31 cellular contexts compared by ENCODE assay signal in genomic region chr3:69683076-69683806, GRCh38. TPM values are rescaled to one million over a fixed set of nuclear protein-coding genes. Genes with fewer than 3 reads are reported as not detected.
DNase-seq lines count a peak whose midpoint lies in the region; ATAC-seq, FAIRE-seq and TF ChIP-seq lines count a peak whose summit lies in the region.
"Had no signal": no experiment of that assay in that cellular context is flagged by ENCODE, and none has a peak within 500 bp of the region (broad histone marks: within the 10 kb centered on the region; RNA-seq: fewer than 3 reads in every experiment).

No MANE protein-coding gene starts in this region.

- no peak overlapping the region for H3K4me3 Mint-ChIP-seq in nephron
- H3K4me3 Mint-ChIP-seq: activated CD4-positive, alpha-beta memory T cell treated with anti-CD3 and anti-CD28 coated beads for 36 hours; CD4-positive, alpha-beta T cell; T-helper 1 cell treated with Interleukin-12 subunit alpha and Interleukin-12 subunit beta and Interleukin-4 antibody, amounts not matched to agents 30 μg/mL and 1 μg/mL, for 36 hours had no signal

- peaks cover 22% of the 10 kb centered on the region for H3K4me1 Mint-ChIP-seq in nephron

- TF ChIP-seq POLR2A in H1 (IDR thresholded peaks at IDR 0.05; ENCODE audit: control extremely low read depth in 1 of 2, low read depth in 2 of 2, low read length in 2 of 2) (no peak), heart left ventricle (IDR thresholded peaks at IDR 0.05) (no peak)

- peaks cover 0 to 2% of the 10 kb centered on the region in 2 experiments for H4K20me1 ChIP-seq in H1 (replicated peaks in 1 of 2; ENCODE audit: control insufficient read depth in 1 of 2, insufficient read depth in 2 of 2, low read length in 2 of 2)

- no peak overlapping the region for H2AFZ ChIP-seq in H1 (ENCODE audit: low read length)

- H4K8ac ChIP-seq in H1 (ENCODE audit: extremely low read depth, insufficient read depth, low read length) = no peak overlapping the region

- no peak overlapping the region for H4K5ac ChIP-seq in H1 (ENCODE audit: insufficient read length, low read depth, low read length)

- H3K4me1 ChIP-seq in HUES48 (ENCODE audit: control insufficient read depth, insufficient read depth, low read length) (peaks cover 12% of the 10 kb centered on the region), H1 (replicated peaks in 1 of 4; ENCODE audit: control insufficient read depth in 3 of 4, insufficient read depth in 4 of 4, low read length in 3 of 4) (peaks cover 0 to 2% (median 0%) of the 10 kb centered on the region in 4 experiments; a peak in 1 of 7 replicates), heart left ventricle (peaks cover 0 to 11% (median 0%) of the 10 kb centered on the region in 12 donors)
- H3K4me1 ChIP-seq: breast epithelium, psoas muscle had no signal

- H3K9me3 Mint-ChIP-seq in nephron = peaks cover 3% of the 10 kb centered on the region
- H3K9me3 Mint-ChIP-seq: activated CD4-positive, alpha-beta memory T cell treated with anti-CD3 and anti-CD28 coated beads for 36 hours; CD4-positive, alpha-beta T cell; T-helper 1 cell treated with Interleukin-12 subunit alpha and Interleukin-12 subunit beta and Interleukin-4 antibody, amounts not matched to agents 30 μg/mL and 1 μg/mL, for 36 hours had no signal

- H3K36me3 ChIP-seq in HUES48 (ENCODE audit: control insufficient read depth, insufficient read depth, low read length) = no peaks in the 10 kb centered on the region
- no peaks in the 10 kb centered on the region for H3K36me3 ChIP-seq in H1 (ENCODE audit: control insufficient read depth in 2 of 4, insufficient read depth in 4 of 4, low read length in 3 of 4)
- no peaks in the 10 kb centered on the region for H3K36me3 ChIP-seq in heart left ventricle
- H3K36me3 ChIP-seq: breast epithelium, HAP-1, neutrophil had no signal

- 43% methylated on average over 4 of the region's 4 CpGs; no CpG with 5 or more reads in 1 of the 2 experiments for WGBS in H1 (ENCODE audit: extremely low coverage in 1 of 2, insufficient coverage in 1 of 2, insufficient read length in 1 of 2, insufficient replicate concordance in 2 of 2, low coverage in 1 of 2, low lambda C conversion rate in 2 of 2, missing lambda C conversion rate in 1 of 2), 2 experiments
- 63 to 72% (median 63%) methylated on average over 4 of the region's 4 CpGs for WGBS in heart left ventricle, 4 donors

- no peak for TF ChIP-seq EP300 in H1 (IDR thresholded peaks at IDR 0.05; ENCODE audit: borderline replicate concordance in 1 of 2, low read depth in 2 of 2, low read length in 2 of 2)

- no peak for ATAC-seq in Right ventricle myocardium superior (ENCODE audit: poor library complexity)
- no peak for ATAC-seq in heart left ventricle
- no peak for ATAC-seq in HG02763 (IDR thresholded peaks at IDR 0.05; ENCODE audit: unreplicated experiment)
- ATAC-seq: left colon, psoas muscle had no signal

- H3K18ac ChIP-seq in H1 (ENCODE audit: extremely low read depth, low read length) = no peak overlapping the region

- H3K23me2 ChIP-seq in H1 (ENCODE audit: low read depth, low read length) = no peaks in the 10 kb centered on the region; the same call in 1 of the 2 replicates

- no peak overlapping the region for H3K9ac ChIP-seq in HUES48 (ENCODE audit: low read depth, low read length)
- H3K9ac ChIP-seq in H1 (replicated peaks in 1 of 4; ENCODE audit: extremely low read depth in 1 of 4, low read depth in 3 of 4, low read length in 3 of 4) = no peak overlapping the region

- peak overlapping the region in 2 of 3 experiments; percentile 18 to 42 for H3K27ac Mint-ChIP-seq in nephron
- H3K27ac Mint-ChIP-seq: activated CD4-positive, alpha-beta memory T cell treated with anti-CD3 and anti-CD28 coated beads for 36 hours; CD4-positive, alpha-beta T cell; T-helper 1 cell treated with Interleukin-12 subunit alpha and Interleukin-12 subunit beta and Interleukin-4 antibody, amounts not matched to agents 30 μg/mL and 1 μg/mL, for 36 hours had no signal

- H3K9me3 ChIP-seq in HUES48 (ENCODE audit: control insufficient read depth, insufficient read depth, low read length) (no peaks in the 10 kb centered on the region), H1 (ENCODE audit: insufficient read depth in 2 of 2, low read depth in 1 of 2, low read length in 1 of 2) (no peaks in the 10 kb centered on the region), heart left ventricle (no peaks in the 10 kb centered on the region)
- H3K9me3 ChIP-seq: breast epithelium, HAP-1, neutrophil, psoas muscle, testis had no signal

- H2AK5ac ChIP-seq in H1 (ENCODE audit: low read depth, low read length) = no peak overlapping the region

- H3K27me3 ChIP-seq in HUES48 (ENCODE audit: control insufficient read depth, insufficient read depth, low read length) = peaks cover 72% of the 10 kb centered on the region
- H3K27me3 ChIP-seq in H1 (replicated peaks in 1 of 4; ENCODE audit: control insufficient read depth in 3 of 4, extremely low read depth in 1 of 4, insufficient read depth in 3 of 4, low read length in 3 of 4) = peaks cover 29 to 56% (median 48%) of the 10 kb centered on the region in 4 experiments
- H3K27me3 ChIP-seq in heart left ventricle = no peaks in the 10 kb centered on the region
- H3K27me3 ChIP-seq: breast epithelium, testis had no signal

- H3K4me3 ChIP-seq in AG10803 (ENCODE audit: low read length) (no peak overlapping the region), HUES48 (ENCODE audit: low read depth, low read length) (no peak overlapping the region), H1 (ENCODE audit: extremely low read depth in 1 of 4, insufficient read depth in 2 of 4, low read depth in 3 of 4, low read length in 4 of 4) (no peak overlapping the region), heart left ventricle (no peak overlapping the region)
- H3K4me3 ChIP-seq: breast epithelium, HAP-1, psoas muscle, testis had no signal

- no peak overlapping the region for H2BK15ac ChIP-seq in H1 (ENCODE audit: low read length)

- FAIRE-seq in H1 (lab: Jason Lieb, UNC) = peak; percentile 7
- FAIRE-seq: colon, urothelium cell line had no signal

- CTCF ChIA-PET in H1 (lab: Charles Lee; ENCODE audit: partially characterized antibody) = no interaction called here

- H3K27ac ChIP-seq in HUES48 (ENCODE audit: low read depth, low read length) (peak overlapping the region; percentile 21), H1 (ENCODE audit: low read depth, low read length) (no peak overlapping the region), heart left ventricle (no peak overlapping the region)
- H3K27ac ChIP-seq: neutrophil, psoas muscle, testis had no signal

- POLR2A ChIA-PET in H1 (lab: Charles Lee; ENCODE audit: partially characterized antibody) = no interaction called here

- no peaks in the 10 kb centered on the region for H3K79me2 ChIP-seq in H1 (ENCODE audit: control insufficient read depth in 1 of 2, insufficient read depth in 2 of 2, low read length in 2 of 2)

- peak; percentile 5 for DNase-seq in AG10803 (ENCODE audit: low read depth)
- DNase-seq in H1 (ENCODE audit: low read depth in 1 of 2, low spot score in 2 of 2) = peak in 1 of 2 experiments; percentile 3
- DNase-seq in Right ventricle myocardium superior = no peak
- DNase-seq in DMS 273 treated with DMSO at 0.1 percent for 48 hours (lab: John Stamatoyannopoulos, UW) = no peak
- no peak for DNase-seq in heart left ventricle
- DNase-seq: activated CD4-positive, alpha-beta memory T cell treated with anti-CD3 and anti-CD28 coated beads for 36 hours; activated CD4-positive, CD25-positive, alpha-beta regulatory T cell treated with anti-CD3 and anti-CD28 coated beads, Interleukin-2, amount 50 U/mL, for 72 hours; activated CD8-positive, alpha-beta memory T cell treated with anti-CD3 and anti-CD28 coated beads, Interleukin-2, amount 50 U/mL, for 48 hours; activated naive CD4-positive, alpha-beta T cell treated with anti-CD3 and anti-CD28 coated beads, Interleukin-2, amount 50 U/mL, for 16 hours; AML-193; amniotic stem cell; CD4-positive, alpha-beta T cell; effector CD4-positive, alpha-beta T cell; head of caudate nucleus; left colon; mammary epithelial cell; NCI-H187; NCI-H526 treated with DMSO at 0.1 percent for 48 hours; psoas muscle; RPMI8226; stimulated activated naive CD4-positive, alpha-beta T cell treated with Interleukin-2 at 50 U/mL for 16 hours; testis had no signal

- H3K27me3 Mint-ChIP-seq in nephron (ENCODE audit: low read depth) = peaks cover 21% of the 10 kb centered on the region
- H3K27me3 Mint-ChIP-seq: CD4-positive, alpha-beta T cell had no signal

- H3K36me3 Mint-ChIP-seq in nephron (ENCODE audit: low read depth) = no peaks in the 10 kb centered on the region
- H3K36me3 Mint-ChIP-seq: activated CD4-positive, alpha-beta memory T cell treated with anti-CD3 and anti-CD28 coated beads for 36 hours had no signal

- H2BK5ac ChIP-seq in H1 (ENCODE audit: low read depth, low read length) = no peak overlapping the region

- H2BK12ac ChIP-seq in H1 (ENCODE audit: low read depth, low read length) = no peak overlapping the region

- H4K91ac ChIP-seq in H1 (replicated peaks; ENCODE audit: insufficient read length, low read length) = no peak overlapping the region

- no peaks in the 10 kb centered on the region for H3K79me1 ChIP-seq in H1 (ENCODE audit: low read depth, low read length)

- no peak overlapping the region for H3K14ac ChIP-seq in H1 (ENCODE audit: insufficient read length)

- TF ChIP-seq CTCF in AG10803 (conservative IDR thresholded peaks at IDR 0.05; ENCODE audit: low read length) (no peak), H1 (IDR thresholded peaks at IDR 0.05; ENCODE audit: control extremely low read depth in 1 of 3, insufficient read depth in 1 of 3, low read depth in 1 of 3, low read length in 3 of 3) (no peak), nephron (IDR thresholded peaks at IDR 0.05; ENCODE audit: unreplicated experiment in 3 of 3) (no peak), heart left ventricle (IDR thresholded peaks at IDR 0.05) (no peak)

- intact Hi-C loops in Right ventricle myocardium superior (cut with DNase I) = no loop called here
- intact Hi-C loops in heart left ventricle (cut with DNase I) = loop anchor here in 1 of 10 donors (10.0 kb wide), 1 partner anchor 672 kb away; no protein-coding TSS in a partner anchor

- no peak overlapping the region for H3K56ac ChIP-seq in H1 (replicated peaks; ENCODE audit: insufficient read length, low read depth, low read length)

- 0 out of 4 replicates have a peak overlapping the region, but pooled peaks of 1 of the 2 experiments have one; percentile 32 for H3K4me2 ChIP-seq in H1 (ENCODE audit: insufficient read depth in 1 of 2, low read depth in 2 of 2, low read length in 2 of 2)

- H2BK120ac ChIP-seq in H1 (replicated peaks; ENCODE audit: low read depth, low read length) = no peak overlapping the region

- no peak overlapping the region for H3K4ac ChIP-seq in H1 (replicated peaks; ENCODE audit: insufficient read length, low read depth, low read length)

- H2BK20ac ChIP-seq in H1 (ENCODE audit: low read length) = no peak overlapping the region

- no peak for TF ChIP-seq RAD21 in H1 (IDR thresholded peaks at IDR 0.05 in 1 of 2, conservative IDR thresholded peaks at IDR 0.05 in 1 of 2; ENCODE audit: low read depth in 2 of 2, low read length in 2 of 2)

- H3K23ac ChIP-seq in H1 (ENCODE audit: insufficient read length) = no peak overlapping the region

RNA-seq across cellular contexts. Expression of gene MITF, which starts 56.0 kb away (rescaled TPM):
- total RNA-seq in H1 (2021; fragmentation: NEBNext Ultra II Directional; extraction: Animal tissue kit (Norgen Biotek cat#: 25700)) = 1.4 and 1.9 TPM in 2 replicates
- 0.46 and 0.53 TPM in 2 replicates for polyA plus RNA-seq in H1 (2011; rRNA removed)
- 0.57 TPM for polyA plus RNA-seq in H1 (2011; cell fraction: cytosol; rRNA removed)
- polyA plus RNA-seq in H1 (2011; cell fraction: nucleus; rRNA removed) = 1.3 TPM
- polyA plus RNA-seq in H1 (2012, experiment 1 of 2) = 0.38 to 0.80 TPM (median 0.65 TPM) in 4 replicates
- polyA plus RNA-seq in H1 (2012, experiment 2 of 2) = 0.05 TPM
- polyA plus RNA-seq in H1 (2013, experiment 1 of 2) = 0.71 TPM
- 0.81 TPM for polyA plus RNA-seq in H1 (2013, experiment 2 of 2)
- 1.6 and 2.5 TPM in 2 replicates for polyA minus RNA-seq in H1 (2011; rRNA and poly(A)+ RNA removed)
- 1.3 TPM for polyA minus RNA-seq in H1 (2011; cell fraction: cytosol; rRNA and poly(A)+ RNA removed)
- 4.3 TPM for polyA minus RNA-seq in H1 (2011; cell fraction: nucleus; rRNA and poly(A)+ RNA removed)
- 65.5 TPM for total RNA-seq in Right ventricle myocardium superior
- 100 to 1,000 TPM in 2 of 9 donors, 10 to 100 TPM in 7; 61.4 to 114 (median 86.9) TPM for total RNA-seq in heart left ventricle
- polyA plus RNA-seq in heart left ventricle = 10 to 100 TPM; 17.9 to 56.9 TPM
- total RNA-seq: activated CD4-positive, alpha-beta memory T cell treated with anti-CD3 and anti-CD28 coated beads for 36 hours; CD4-positive, alpha-beta T cell had no signal

Comparison
In these comparisons a context has a peak if more than half of its experiments do, and no peak if none do; other contexts are left out.
1. RNA of gene MITF, which starts 56.0 kb away (total RNA-seq): 61.4 to 114 TPM in heart left ventricle and 65.5 TPM in Right ventricle myocardium superior (single experiment); 1.4 to 1.9 TPM in H1; every median in the first group is over 10 times any median in the second.